ENCODE assay signal across 9 cellular contexts in the genomic region with DNA sequence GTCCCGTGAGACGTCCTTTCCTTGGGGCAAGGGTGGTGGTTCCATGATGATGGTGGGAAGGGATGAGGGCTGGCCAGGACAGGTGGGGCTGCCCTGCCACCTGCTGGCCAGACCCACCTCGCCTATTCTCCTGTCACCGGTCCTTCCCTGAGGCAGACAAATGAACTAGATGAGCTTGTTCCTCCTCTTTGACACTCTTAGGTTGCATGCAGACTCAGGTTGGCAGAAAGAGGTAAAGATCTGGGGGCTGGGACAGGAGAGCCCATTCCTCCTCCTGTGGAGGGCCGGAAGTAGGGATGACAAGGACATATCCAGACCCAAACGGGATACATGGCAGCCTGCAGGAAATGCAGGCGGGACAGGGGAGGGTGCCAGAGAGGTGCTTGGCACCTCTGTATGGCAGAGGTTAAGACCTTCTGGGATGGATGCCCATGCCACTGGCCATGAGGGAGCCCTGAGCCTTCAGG. TPM values are rescaled to one million over a fixed set of nuclear protein-coding genes. Genes with fewer than 3 reads are reported as not detected.
DNase-seq lines count a peak whose midpoint lies in the region; ATAC-seq and TF ChIP-seq lines count a peak whose summit lies in the region.
"Had no signal": no experiment of that assay in that cellular context is flagged by ENCODE, and none has a peak within 500 bp of the region (broad histone marks: within the 10 kb centered on the region; RNA-seq: fewer than 3 reads in every experiment).

No MANE protein-coding gene starts in this region.

- peak; percentile 95 for ATAC-seq in WTC11
- ATAC-seq in memory B cell (ENCODE audit: low read depth) = peak; percentile 96
- ATAC-seq in HG03108 (IDR thresholded peaks at IDR 0.05; ENCODE audit: unreplicated experiment) = no peak

- no peak for TF ChIP-seq POLR2A in stomach (IDR thresholded peaks at IDR 0.05)

- CTCF ChIA-PET in WTC11 (lab: Charles Lee) = interaction anchor here (0.6 to 3.9 kb wide), 46 partner anchors 9 to 286 kb away, joined by 3 to 45 read pairs (median 4); a partner anchor contains a TSS

- H3K4me1 Mint-ChIP-seq in WTC11 = no peaks in the 10 kb centered on the region
- H3K4me1 Mint-ChIP-seq in memory B cell = peaks cover 7% of the 10 kb centered on the region

- intact Hi-C loops in stomach (cut with DNase I; ENCODE audit: low total_unique reads) = loop anchor here (5.0 kb wide), 1 partner anchor 83 kb away; no protein-coding TSS in a partner anchor

- WGBS in stomach, 5 donors = 17 to 40% (median 20%) methylated on average over 7 of the region's 7 CpGs

- H3K27me3 Mint-ChIP-seq in WTC11 (ENCODE audit: low read depth) (no peaks in the 10 kb centered on the region), memory B cell (no peaks in the 10 kb centered on the region)

- H3K9me3 ChIP-seq in stomach = no peaks in the 10 kb centered on the region

- H3K9me3 Mint-ChIP-seq in WTC11 (peaks cover 11% of the 10 kb centered on the region), memory B cell (peaks cover 1% of the 10 kb centered on the region)

- H3K4me3 ChIP-seq in stomach = no peak overlapping the region

- no peaks in the 10 kb centered on the region for H3K36me3 ChIP-seq in stomach

- POLR2A ChIA-PET in WTC11 (lab: Charles Lee) = interaction anchor here (1.0 kb wide), 1 partner anchor 35 kb away, joined by 3 read pairs; no protein-coding TSS in a partner anchor

- no peak for TF ChIP-seq EP300 in stomach (IDR thresholded peaks at IDR 0.05)

- no peaks in the 10 kb centered on the region for H3K4me1 ChIP-seq in stomach

- H3K36me3 Mint-ChIP-seq in WTC11 = no peaks in the 10 kb centered on the region
- no peaks in the 10 kb centered on the region for H3K36me3 Mint-ChIP-seq in memory B cell

- H3K27ac Mint-ChIP-seq in WTC11 (no peak overlapping the region), memory B cell (no peak overlapping the region)

- peaks cover 0 to 6% (median 0%) of the 10 kb centered on the region in 3 donors for H3K27me3 ChIP-seq in stomach

- peak; percentile 60 for TF ChIP-seq CTCF in WTC11 (IDR thresholded peaks at IDR 0.05)
- TF ChIP-seq CTCF in stomach (IDR thresholded peaks at IDR 0.05) = peak in 5 of 7 experiments; percentile 49 to 76 (median 65)

- no peak overlapping the region for H3K27ac ChIP-seq in stomach

- H3K4me3 Mint-ChIP-seq in WTC11 (no peak overlapping the region), memory B cell (no peak overlapping the region)

- DNase-seq in ELR (ENCODE audit: low read depth) (peak; percentile 37), HuH-7 (ENCODE audit: low spot score) (peak; percentile 91), WTC11 (ENCODE audit: low spot score) (peak; percentile 52), cerebellum (ENCODE audit: low spot score) (peak; percentile 54), memory B cell (ENCODE audit: low spot score in 2 of 2) (peak; percentile 46 to 56), stomach (peak; percentile 50), Ammon's horn (ENCODE audit: low spot score) (no peak)

TF ChIP-seq in WTC11, 78 proteins besides CTCF, POLR2A, EP300 and RAD21:
- TF ChIP-seq, protein P1, sequence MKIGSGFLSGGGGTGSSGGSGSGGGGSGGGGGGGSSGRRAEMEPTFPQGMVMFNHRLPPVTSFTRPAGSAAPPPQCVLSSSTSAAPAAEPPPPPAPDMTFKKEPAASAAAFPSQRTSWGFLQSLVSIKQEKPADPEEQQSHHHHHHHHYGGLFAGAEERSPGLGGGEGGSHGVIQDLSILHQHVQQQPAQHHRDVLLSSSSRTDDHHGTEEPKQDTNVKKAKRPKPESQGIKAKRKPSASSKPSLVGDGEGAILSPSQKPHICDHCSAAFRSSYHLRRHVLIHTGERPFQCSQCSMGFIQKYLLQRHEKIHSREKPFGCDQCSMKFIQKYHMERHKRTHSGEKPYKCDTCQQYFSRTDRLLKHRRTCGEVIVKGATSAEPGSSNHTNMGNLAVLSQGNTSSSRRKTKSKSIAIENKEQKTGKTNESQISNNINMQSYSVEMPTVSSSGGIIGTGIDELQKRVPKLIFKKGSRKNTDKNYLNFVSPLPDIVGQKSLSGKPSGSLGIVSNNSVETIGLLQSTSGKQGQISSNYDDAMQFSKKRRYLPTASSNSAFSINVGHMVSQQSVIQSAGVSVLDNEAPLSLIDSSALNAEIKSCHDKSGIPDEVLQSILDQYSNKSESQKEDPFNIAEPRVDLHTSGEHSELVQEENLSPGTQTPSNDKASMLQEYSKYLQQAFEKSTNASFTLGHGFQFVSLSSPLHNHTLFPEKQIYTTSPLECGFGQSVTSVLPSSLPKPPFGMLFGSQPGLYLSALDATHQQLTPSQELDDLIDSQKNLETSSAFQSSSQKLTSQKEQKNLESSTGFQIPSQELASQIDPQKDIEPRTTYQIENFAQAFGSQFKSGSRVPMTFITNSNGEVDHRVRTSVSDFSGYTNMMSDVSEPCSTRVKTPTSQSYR (CRISPR knock-in tag; IDR thresholded peaks at IDR 0.05) = no peak
- no peak for TF ChIP-seq EMX1 (CRISPR knock-in tag; IDR thresholded peaks at IDR 0.05)
- TF ChIP-seq, protein P2, sequence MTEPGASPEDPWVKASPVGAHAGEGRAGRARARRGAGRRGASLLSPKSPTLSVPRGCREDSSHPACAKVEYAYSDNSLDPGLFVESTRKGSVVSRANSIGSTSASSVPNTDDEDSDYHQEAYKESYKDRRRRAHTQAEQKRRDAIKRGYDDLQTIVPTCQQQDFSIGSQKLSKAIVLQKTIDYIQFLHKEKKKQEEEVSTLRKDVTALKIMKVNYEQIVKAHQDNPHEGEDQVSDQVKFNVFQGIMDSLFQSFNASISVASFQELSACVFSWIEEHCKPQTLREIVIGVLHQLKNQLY (CRISPR knock-in tag; IDR thresholded peaks at IDR 0.05) = no peak
- TF ChIP-seq, protein P3, sequence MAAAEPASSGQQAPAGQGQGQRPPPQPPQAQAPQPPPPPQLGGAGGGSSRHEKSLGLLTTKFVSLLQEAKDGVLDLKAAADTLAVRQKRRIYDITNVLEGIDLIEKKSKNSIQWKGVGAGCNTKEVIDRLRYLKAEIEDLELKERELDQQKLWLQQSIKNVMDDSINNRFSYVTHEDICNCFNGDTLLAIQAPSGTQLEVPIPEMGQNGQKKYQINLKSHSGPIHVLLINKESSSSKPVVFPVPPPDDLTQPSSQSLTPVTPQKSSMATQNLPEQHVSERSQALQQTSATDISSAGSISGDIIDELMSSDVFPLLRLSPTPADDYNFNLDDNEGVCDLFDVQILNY (CRISPR knock-in tag; IDR thresholded peaks at IDR 0.05) = no peak
- no peak for TF ChIP-seq NFYB (CRISPR knock-in tag; conservative IDR thresholded peaks at IDR 0.05; ENCODE audit: low read depth)
- TF ChIP-seq ZNF317 (CRISPR knock-in tag; IDR thresholded peaks at IDR 0.05; ENCODE audit: borderline replicate concordance, low read depth) = no peak
- TF ChIP-seq GTF2I (CRISPR knock-in tag; conservative IDR thresholded peaks at IDR 0.05) = no peak
- no peak for TF ChIP-seq ZNF232 (CRISPR knock-in tag; IDR thresholded peaks at IDR 0.05)
- TF ChIP-seq, protein P4, sequence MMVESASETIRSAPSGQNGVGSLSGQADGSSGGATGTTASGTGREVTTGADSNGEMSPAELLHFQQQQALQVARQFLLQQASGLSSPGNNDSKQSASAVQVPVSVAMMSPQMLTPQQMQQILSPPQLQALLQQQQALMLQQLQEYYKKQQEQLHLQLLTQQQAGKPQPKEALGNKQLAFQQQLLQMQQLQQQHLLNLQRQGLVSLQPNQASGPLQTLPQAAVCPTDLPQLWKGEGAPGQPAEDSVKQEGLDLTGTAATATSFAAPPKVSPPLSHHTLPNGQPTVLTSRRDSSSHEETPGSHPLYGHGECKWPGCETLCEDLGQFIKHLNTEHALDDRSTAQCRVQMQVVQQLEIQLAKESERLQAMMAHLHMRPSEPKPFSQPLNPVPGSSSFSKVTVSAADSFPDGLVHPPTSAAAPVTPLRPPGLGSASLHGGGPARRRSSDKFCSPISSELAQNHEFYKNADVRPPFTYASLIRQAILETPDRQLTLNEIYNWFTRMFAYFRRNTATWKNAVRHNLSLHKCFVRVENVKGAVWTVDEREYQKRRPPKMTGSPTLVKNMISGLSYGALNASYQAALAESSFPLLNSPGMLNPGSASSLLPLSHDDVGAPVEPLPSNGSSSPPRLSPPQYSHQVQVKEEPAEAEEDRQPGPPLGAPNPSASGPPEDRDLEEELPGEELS (CRISPR knock-in tag; IDR thresholded peaks at IDR 0.05) = no peak
- no peak for TF ChIP-seq ZNF671 (CRISPR knock-in tag; IDR thresholded peaks at IDR 0.05)
- TF ChIP-seq, protein P5, sequence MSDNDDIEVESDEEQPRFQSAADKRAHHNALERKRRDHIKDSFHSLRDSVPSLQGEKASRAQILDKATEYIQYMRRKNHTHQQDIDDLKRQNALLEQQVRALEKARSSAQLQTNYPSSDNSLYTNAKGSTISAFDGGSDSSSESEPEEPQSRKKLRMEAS (CRISPR knock-in tag; IDR thresholded peaks at IDR 0.05) = no peak
- TF ChIP-seq, protein P6, sequence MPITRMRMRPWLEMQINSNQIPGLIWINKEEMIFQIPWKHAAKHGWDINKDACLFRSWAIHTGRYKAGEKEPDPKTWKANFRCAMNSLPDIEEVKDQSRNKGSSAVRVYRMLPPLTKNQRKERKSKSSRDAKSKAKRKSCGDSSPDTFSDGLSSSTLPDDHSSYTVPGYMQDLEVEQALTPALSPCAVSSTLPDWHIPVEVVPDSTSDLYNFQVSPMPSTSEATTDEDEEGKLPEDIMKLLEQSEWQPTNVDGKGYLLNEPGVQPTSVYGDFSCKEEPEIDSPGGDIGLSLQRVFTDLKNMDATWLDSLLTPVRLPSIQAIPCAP (CRISPR knock-in tag; IDR thresholded peaks at IDR 0.05) = no peak
- no peak for TF ChIP-seq CREM (CRISPR knock-in tag; IDR thresholded peaks at IDR 0.05)
- TF ChIP-seq TEAD1 (CRISPR knock-in tag; IDR thresholded peaks at IDR 0.05) = no peak

RNA-seq across cellular contexts. Expression of a gene that starts 38.6 kb away (rescaled TPM):
- total RNA-seq in WTC11 (2021) (4.1 to 5.8 TPM (median 5.0 TPM) in 3 replicates), cerebellum (3.1 TPM), stomach (1 to 10 TPM in 1 of 5 donors, under 1 TPM in 1, not detected in 3; under 0.01 to 1.5 TPM)
- polyA plus RNA-seq in stomach = under 1 TPM; 0.12 to 0.30 (median 0.15) TPM
- total RNA-seq: T-helper 1 cell treated with Interleukin-12 subunit alpha and Interleukin-12 subunit beta and Interleukin-4 antibody, amounts not matched to agents 30 ng/mL and 1 ng/mL, for 36 hours had no signal

RNA-seq across cellular contexts. Expression of a gene that starts 46.6 kb away (rescaled TPM):
- total RNA-seq in WTC11 (2021) (37.8 to 56.6 TPM (median 38.5 TPM) in 3 replicates), cerebellum (40.6 TPM), stomach (100 to 1,000 TPM in 2 of 5 donors, 10 to 100 TPM in 3; 42.9 to 731 (median 68.4) TPM)
- polyA plus RNA-seq in stomach = 10 to 100 TPM; 25.5 to 35.3 (median 25.6) TPM
